ENCODE assay signal across 9 cellular contexts in genomic region chr6:50602191-50602810, GRCh38.
A peak's percentile ranks its signal among the peaks of the same experiment; 100 is the strongest.
DNase-seq lines count a peak whose midpoint lies in the region; ATAC-seq, FAIRE-seq and TF ChIP-seq lines count a peak whose summit lies in the region.
"Had no signal": no experiment of that assay in that cellular context is flagged by ENCODE, and none has a peak within 500 bp of the region (broad histone marks: within the 10 kb centered on the region; RNA-seq: fewer than 3 reads in every experiment).

No MANE protein-coding gene starts in this region.

- TF ChIP-seq POLR2A in uterus (IDR thresholded peaks at IDR 0.05): no peak

- H3K36me3 ChIP-seq in uterus: no peaks in the 10 kb centered on the region

- TF ChIP-seq CTCF in uterus (IDR thresholded peaks at IDR 0.05): peak in 3 of 4 experiments; percentile 28 to 45 (median 32)

- intact Hi-C loops in uterus (cut with DNase I; ENCODE audit: low total_unique reads): no loop called here

- DNase-seq in NCI-H146 (lab: John Stamatoyannopoulos, UW) (peak; percentile 15), NCI-H146 treated with DMSO at 0.1 percent for 48 hours (lab: John Stamatoyannopoulos, UW; ENCODE audit: unreplicated experiment) (no peak), KG1 (lab: John Stamatoyannopoulos, UW) (peak; percentile 3), iPS-NIHi11 (ENCODE audit: low spot score) (peak; percentile 19), uterus (no peak)
- DNase-seq in activated CD4-positive, CD25-positive, alpha-beta regulatory T cell treated with anti-CD3 and anti-CD28 coated beads, Interleukin-2, amount 50 U/mL, for 72 hours: no peak

- H3K9me3 ChIP-seq in uterus: no peaks in the 10 kb centered on the region

- no peaks in the 10 kb centered on the region for H3K27me3 ChIP-seq in uterus

- no peaks in the 10 kb centered on the region for H3K4me1 ChIP-seq in uterus

- ATAC-seq in HG03442 (IDR thresholded peaks at IDR 0.05; ENCODE audit: unreplicated experiment): no peak
- ATAC-seq: activated T-cell treated with anti-CD3 and anti-CD28 coated beads, Interleukin-2, amount 50 U/mL, for 72 hours had no signal

- no peak overlapping the region for H3K4me3 ChIP-seq in uterus

- peak; percentile 53 for FAIRE-seq in TTC549 (lab: Jason Lieb, UNC)

- no peak overlapping the region for H3K27ac ChIP-seq in uterus

Comparison
In these comparisons a context has a peak if more than half of its experiments do, and no peak if none do; other contexts are left out.
1. DNase-seq: peak in NCI-H146 (single experiment), KG1 (single experiment) and iPS-NIHi11 (single experiment); none in NCI-H146 treated with DMSO at 0.1 percent for 48 hours (single experiment), uterus (0 of 2) and activated CD4-positive, CD25-positive, alpha-beta regulatory T cell treated with anti-CD3 and anti-CD28 coated beads, Interleukin-2, amount 50 U/mL, for 72 hours (single experiment).